In genomic region chr19:4482721-4483120, GRCh38 we compare ENCODE assay signal across 21 cellular contexts. TPM values are rescaled to one million over a fixed set of nuclear protein-coding genes. Genes with fewer than 3 reads are reported as not detected.
DNase-seq lines count a peak whose midpoint lies in the region; ATAC-seq and TF ChIP-seq lines count a peak whose summit lies in the region.
"Had no signal": no experiment of that assay in that cellular context is flagged by ENCODE, and none has a peak within 500 bp of the region (broad histone marks: within the 10 kb centered on the region; RNA-seq: fewer than 3 reads in every experiment).

No MANE protein-coding gene starts in this region.

- H3K27ac Mint-ChIP-seq in WTC11: no peak overlapping the region
- H3K27ac Mint-ChIP-seq in activated CD8-positive, alpha-beta T cell treated with anti-CD3 and anti-CD28 coated beads, Interleukin-2, amount 10 ng/mL, durations not matched to agents 7 days and 5 days: no peak overlapping the region

- no peak overlapping the region for H3K27ac ChIP-seq in dorsolateral prefrontal cortex
- H3K27ac ChIP-seq: BLaER1, GM23248 had no signal

- ATAC-seq in WTC11 (peak; percentile 52; the same call in 1 of the 2 replicates), HG03108 (IDR thresholded peaks at IDR 0.05; ENCODE audit: unreplicated experiment) (no peak)
- no peak for ATAC-seq in activated CD8-positive, alpha-beta T cell treated with anti-CD3 and anti-CD28 coated beads, Interleukin-2, amount 10 ng/mL, durations not matched to agents 7 days and 5 days
- ATAC-seq: GM12878, K562 had no signal

- intact Hi-C loops in dorsolateral prefrontal cortex (cut with DNase I): no loop called here

- no peak overlapping the region for H3K4me3 Mint-ChIP-seq in WTC11
- no peak overlapping the region for H3K4me3 Mint-ChIP-seq in activated CD8-positive, alpha-beta T cell treated with anti-CD3 and anti-CD28 coated beads, Interleukin-2, amount 10 ng/mL, durations not matched to agents 7 days and 5 days
- H3K4me3 Mint-ChIP-seq: CD14-positive monocyte; CD4-positive, alpha-beta memory T cell had no signal

- no peak overlapping the region for H3K4me3 ChIP-seq in H7 (ENCODE audit: insufficient read depth, low read depth, low read length)
- no peak overlapping the region for H3K4me3 ChIP-seq in dorsolateral prefrontal cortex
- H3K4me3 ChIP-seq: BLaER1, GM12878, GM23248, HAP-1, K562 had no signal

- TF ChIP-seq CTCF in WTC11 (IDR thresholded peaks at IDR 0.05) (no peak), dorsolateral prefrontal cortex (IDR thresholded peaks at IDR 0.05 in 54 of 56, conservative IDR thresholded peaks at IDR 0.05 in 2 of 56; ENCODE audit: low read depth in 1 of 56, partially characterized antibody in 56 of 56) (no peak)

- H3K27me3 Mint-ChIP-seq in WTC11 (ENCODE audit: low read depth): no peaks in the 10 kb centered on the region
- H3K27me3 Mint-ChIP-seq in activated CD8-positive, alpha-beta T cell treated with anti-CD3 and anti-CD28 coated beads, Interleukin-2, amount 10 ng/mL, durations not matched to agents 7 days and 5 days (ENCODE audit: low read depth): no peaks in the 10 kb centered on the region
- H3K27me3 Mint-ChIP-seq: CD4-positive, alpha-beta memory T cell had no signal

- H3K27me3 ChIP-seq in H7 (ENCODE audit: control insufficient read depth, insufficient read depth, low read length) (no peaks in the 10 kb centered on the region), dorsolateral prefrontal cortex (no peaks in the 10 kb centered on the region)
- H3K27me3 ChIP-seq: BLaER1 had no signal

- POLR2A ChIA-PET in WTC11 (lab: Charles Lee): no interaction called here
- POLR2A ChIA-PET in activated CD8-positive, alpha-beta T cell treated with anti-CD3 and anti-CD28 coated beads, Interleukin-2, amount 10 ng/mL, durations not matched to agents 7 days and 5 days (lab: Charles Lee): no interaction called here

- peak; percentile 57 for DNase-seq in H7
- no peak for DNase-seq in WTC11 (ENCODE audit: low spot score)
- DNase-seq in iPS-NIHi11 (ENCODE audit: low spot score): peak; percentile 15
- no peak for DNase-seq in activated CD8-positive, alpha-beta T cell treated with anti-CD3 and anti-CD28 coated beads, Interleukin-2, amount 10 ng/mL, durations not matched to agents 7 days and 5 days
- DNase-seq in HK-2 (ENCODE audit: unreplicated experiment): no peak
- DNase-seq in dorsolateral prefrontal cortex: no peak
- DNase-seq: 8988T; CD4-positive, alpha-beta memory T cell; DMS 273 treated with DMSO at 0.1 percent for 48 hours; DMS53; DND-41; EL; GM23248; IMR-90 had no signal

- no peaks in the 10 kb centered on the region for H3K4me1 Mint-ChIP-seq in WTC11
- no peaks in the 10 kb centered on the region for H3K4me1 Mint-ChIP-seq in activated CD8-positive, alpha-beta T cell treated with anti-CD3 and anti-CD28 coated beads, Interleukin-2, amount 10 ng/mL, durations not matched to agents 7 days and 5 days (ENCODE audit: low read depth)
- H3K4me1 Mint-ChIP-seq: CD14-positive monocyte had no signal

- peaks cover 29% of the 10 kb centered on the region for H3K36me3 Mint-ChIP-seq in WTC11
- peaks cover 15% of the 10 kb centered on the region for H3K36me3 Mint-ChIP-seq in activated CD8-positive, alpha-beta T cell treated with anti-CD3 and anti-CD28 coated beads, Interleukin-2, amount 10 ng/mL, durations not matched to agents 7 days and 5 days (ENCODE audit: low read depth)

- no peaks in the 10 kb centered on the region for H3K9me3 Mint-ChIP-seq in WTC11
- no peaks in the 10 kb centered on the region for H3K9me3 Mint-ChIP-seq in activated CD8-positive, alpha-beta T cell treated with anti-CD3 and anti-CD28 coated beads, Interleukin-2, amount 10 ng/mL, durations not matched to agents 7 days and 5 days (ENCODE audit: insufficient read depth)
- H3K9me3 Mint-ChIP-seq: CD14-positive monocyte; CD4-positive, alpha-beta memory T cell had no signal

- H3K36me3 ChIP-seq in H7 (replicated peaks; ENCODE audit: control insufficient read depth, insufficient read depth, low read length): peaks cover 11% of the 10 kb centered on the region

- CTCF ChIA-PET in WTC11 (lab: Charles Lee): interaction anchor here (1.3 to 3.0 kb wide), 3 partner anchors 11 to 42 kb away, joined by 4 to 12 read pairs (median 8); partner anchors contain the start of gene HDGFL2
- CTCF ChIA-PET in activated CD8-positive, alpha-beta T cell treated with anti-CD3 and anti-CD28 coated beads, Interleukin-2, amount 10 ng/mL, durations not matched to agents 7 days and 5 days (lab: Charles Lee): no interaction called here

TF ChIP-seq in WTC11, 78 proteins besides CTCF, POLR2A, EP300 and RAD21 (continues in another document):
- no peak for TF ChIP-seq HMGXB4 (CRISPR knock-in tag; IDR thresholded peaks at IDR 0.05)
- TF ChIP-seq SMAD4 (CRISPR knock-in tag; IDR thresholded peaks at IDR 0.05): no peak
- no peak for TF ChIP-seq RELA (CRISPR knock-in tag; IDR thresholded peaks at IDR 0.05; ENCODE audit: borderline replicate concordance)
- TF ChIP-seq GTF2I (CRISPR knock-in tag; conservative IDR thresholded peaks at IDR 0.05): no peak
- no peak for TF ChIP-seq IRF1 (CRISPR knock-in tag; IDR thresholded peaks at IDR 0.05)
- TF ChIP-seq SMAD3 (CRISPR knock-in tag; IDR thresholded peaks at IDR 0.05; ENCODE audit: borderline replicate concordance): no peak
- TF ChIP-seq ETV6 (CRISPR knock-in tag; IDR thresholded peaks at IDR 0.05): no peak
- TF ChIP-seq, protein P1, sequence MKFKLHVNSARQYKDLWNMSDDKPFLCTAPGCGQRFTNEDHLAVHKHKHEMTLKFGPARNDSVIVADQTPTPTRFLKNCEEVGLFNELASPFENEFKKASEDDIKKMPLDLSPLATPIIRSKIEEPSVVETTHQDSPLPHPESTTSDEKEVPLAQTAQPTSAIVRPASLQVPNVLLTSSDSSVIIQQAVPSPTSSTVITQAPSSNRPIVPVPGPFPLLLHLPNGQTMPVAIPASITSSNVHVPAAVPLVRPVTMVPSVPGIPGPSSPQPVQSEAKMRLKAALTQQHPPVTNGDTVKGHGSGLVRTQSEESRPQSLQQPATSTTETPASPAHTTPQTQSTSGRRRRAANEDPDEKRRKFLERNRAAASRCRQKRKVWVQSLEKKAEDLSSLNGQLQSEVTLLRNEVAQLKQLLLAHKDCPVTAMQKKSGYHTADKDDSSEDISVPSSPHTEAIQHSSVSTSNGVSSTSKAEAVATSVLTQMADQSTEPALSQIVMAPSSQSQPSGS (CRISPR knock-in tag; IDR thresholded peaks at IDR 0.05; ENCODE audit: borderline replicate concordance, low read depth): no peak
- TF ChIP-seq JAZF1 (CRISPR knock-in tag; IDR thresholded peaks at IDR 0.05): no peak
- TF ChIP-seq TP53 (CRISPR knock-in tag; IDR thresholded peaks at IDR 0.05): no peak
- no peak for TF ChIP-seq RORB (CRISPR knock-in tag; IDR thresholded peaks at IDR 0.05)

RNA-seq across cellular contexts. Expression of gene HDGFL2, which starts 10.6 kb away (rescaled TPM):
- total RNA-seq in H7 (2014; rRNA removed; shearing (Covaris generic)): 111 and 116 TPM in 2 replicates
- total RNA-seq in WTC11 (2021) (111 to 116 TPM (median 115 TPM) in 3 replicates), dorsolateral prefrontal cortex (10 to 100 TPM; 42.3 to 73.8 (median 56.9) TPM)
- 10 to 100 TPM; 53.9 to 57.6 TPM for total RNA-seq in activated CD8-positive, alpha-beta T cell treated with anti-CD3 and anti-CD28 coated beads, Interleukin-2, amount 10 ng/mL, durations not matched to agents 7 days and 5 days

RNA-seq across cellular contexts. Expression of gene UBXN6, which starts 25.1 kb away (rescaled TPM):
- 36.0 and 41.8 TPM in 2 replicates for total RNA-seq in H7 (2014; rRNA removed; shearing (Covaris generic))
- 34.8 to 39.8 TPM (median 38.8 TPM) in 3 replicates for total RNA-seq in WTC11 (2021)
- 10 to 100 TPM; 34.1 to 36.6 TPM for total RNA-seq in activated CD8-positive, alpha-beta T cell treated with anti-CD3 and anti-CD28 coated beads, Interleukin-2, amount 10 ng/mL, durations not matched to agents 7 days and 5 days
- total RNA-seq in dorsolateral prefrontal cortex: 100 to 1,000 TPM; 110 to 244 (median 164) TPM

RNA-seq across cellular contexts. Expression of gene PLIN4, which starts 35.6 kb away (rescaled TPM):
- total RNA-seq in H7 (2014; rRNA removed; shearing (Covaris generic)): 0.07 and 0.10 TPM in 2 replicates
- total RNA-seq in WTC11 (2021): 0.35 to 0.62 TPM (median 0.57 TPM) in 3 replicates
- total RNA-seq in activated CD8-positive, alpha-beta T cell treated with anti-CD3 and anti-CD28 coated beads, Interleukin-2, amount 10 ng/mL, durations not matched to agents 7 days and 5 days: not detected
- 10 to 100 TPM in 16 of 120 experiments, 1 to 10 TPM in 104; 1.4 to 28.3 (median 6.3) TPM for total RNA-seq in dorsolateral prefrontal cortex
- total RNA-seq: GM23248 had no signal

RNA-seq across cellular contexts. Expression of gene PLIN5, which starts 52.3 kb away (rescaled TPM):
- total RNA-seq in H7 (2014; rRNA removed; shearing (Covaris generic)): 1.3 and 2.5 TPM in 2 replicates
- total RNA-seq in WTC11 (2021) (3.3 to 4.2 TPM (median 3.9 TPM) in 3 replicates), dorsolateral prefrontal cortex (10 to 100 TPM in 93 of 120 experiments, 1 to 10 TPM in 27; 5.4 to 56.3 (median 15.4) TPM)
- total RNA-seq in activated CD8-positive, alpha-beta T cell treated with anti-CD3 and anti-CD28 coated beads, Interleukin-2, amount 10 ng/mL, durations not matched to agents 7 days and 5 days: not detected
- total RNA-seq: GM23248, IMR-90 had no signal

RNA-seq across cellular contexts. Expression of gene LRG1, which starts 57.1 kb away (rescaled TPM):
- 0.10 and 0.30 TPM in 2 replicates for total RNA-seq in H7 (2014; rRNA removed; shearing (Covaris generic))
- total RNA-seq in WTC11 (2021) (0.81 to 1.2 TPM (median 0.87 TPM) in 3 replicates), dorsolateral prefrontal cortex (1 to 10 TPM in 34 of 120 experiments, under 1 TPM in 72, not detected in 14; 0.13 to 3.5 (median 0.68) TPM)
- not detected for total RNA-seq in activated CD8-positive, alpha-beta T cell treated with anti-CD3 and anti-CD28 coated beads, Interleukin-2, amount 10 ng/mL, durations not matched to agents 7 days and 5 days
- total RNA-seq: A673; CD4-positive, alpha-beta memory T cell; GM23248; IMR-90 had no signal

Comparison
In these comparisons a context has a peak if more than half of its experiments do, and no peak if none do; other contexts are left out.
1. DNase-seq: peak in H7 (single experiment) and iPS-NIHi11 (single experiment); none in WTC11 (single experiment), activated CD8-positive, alpha-beta T cell treated with anti-CD3 and anti-CD28 coated beads, Interleukin-2, amount 10 ng/mL, durations not matched to agents 7 days and 5 days (single experiment), HK-2 (single experiment) and dorsolateral prefrontal cortex (0 of 10).